ENCODE assay signal across 18 cellular contexts in the genomic region with DNA sequence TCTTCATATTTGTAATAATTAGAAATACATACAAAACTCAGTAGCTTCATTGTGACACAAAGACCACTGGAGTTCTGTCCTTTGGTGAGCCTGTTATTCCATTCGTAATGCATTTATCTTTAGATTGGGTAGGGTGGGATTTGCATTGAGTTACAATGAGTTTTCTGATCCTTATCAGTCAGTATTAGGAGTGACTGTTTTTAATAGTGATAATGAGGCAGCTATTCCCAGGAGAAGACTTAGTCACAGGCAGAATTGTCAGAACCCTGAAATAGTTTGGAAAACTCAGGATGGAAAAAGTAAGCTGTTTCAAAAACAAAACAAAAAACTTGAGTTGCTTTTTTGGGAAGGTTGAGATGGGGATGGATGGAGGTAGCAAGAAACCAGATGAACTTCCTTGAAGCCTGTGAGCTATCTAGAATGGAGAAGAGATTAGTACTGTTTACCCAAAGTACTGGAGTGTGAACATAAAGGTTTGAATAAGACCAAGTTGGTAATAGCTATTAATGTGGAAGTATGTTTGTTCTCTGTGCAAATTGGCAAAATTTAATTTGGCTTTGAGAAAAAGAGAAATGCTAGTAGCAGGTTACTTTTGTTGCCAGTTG. TPM values are rescaled to one million over a fixed set of nuclear protein-coding genes. Genes with fewer than 3 reads are reported as not detected.
DNase-seq lines count a peak whose midpoint lies in the region; FAIRE-seq and TF ChIP-seq lines count a peak whose summit lies in the region.
"Had no signal": no experiment of that assay in that cellular context is flagged by ENCODE, and none has a peak within 500 bp of the region (broad histone marks: within the 10 kb centered on the region; RNA-seq: fewer than 3 reads in every experiment).

No MANE protein-coding gene starts in this region.

- intact Hi-C loops in posterior vena cava (cut with DNase I), result no loop called here

- peaks cover 38% of the 10 kb centered on the region for H3K36me3 Mint-ChIP-seq in progenitor cell of endocrine pancreas (ENCODE audit: insufficient read depth)

- no peak overlapping the region for H3K4me3 Mint-ChIP-seq in progenitor cell of endocrine pancreas (ENCODE audit: low read depth)
- H3K4me3 Mint-ChIP-seq: CD4-positive, CD25-positive, alpha-beta regulatory T cell; GM23338 had no signal

- in situ Hi-C loops in GM13977 (cut with MboI; ENCODE audit: low pct_unique_long_range_greater_than_20kb, low sequenced_read_pairs, unreplicated experiment), result no loop called here

- peaks cover 25% of the 10 kb centered on the region for H3K9me3 Mint-ChIP-seq in progenitor cell of endocrine pancreas (ENCODE audit: low read depth)

- peak; percentile 60 for FAIRE-seq in HTR-8/SVneo (lab: Jason Lieb, UNC)
- FAIRE-seq: HepG2 had no signal

- H3K27me3 Mint-ChIP-seq in progenitor cell of endocrine pancreas, result no peaks in the 10 kb centered on the region
- H3K27me3 Mint-ChIP-seq: CD4-positive, CD25-positive, alpha-beta regulatory T cell had no signal

- peaks cover 18% of the 10 kb centered on the region for H3K4me1 Mint-ChIP-seq in progenitor cell of endocrine pancreas (ENCODE audit: low read depth)

- DNase-seq in HTR-8/SVneo (ENCODE audit: insufficient read length, low spot score) (no peak), fibroblast of the aortic adventitia (ENCODE audit: low read depth) (peak; percentile 66), progenitor cell of endocrine pancreas (ENCODE audit: low spot score, unreplicated experiment) (no peak), nucleus accumbens (lab: John Stamatoyannopoulos, UW) (no peak), GM13977 (ENCODE audit: low spot score) (no peak), posterior vena cava (ENCODE audit: low spot score) (no peak), HT-29 (ENCODE audit: low spot score) (no peak)
- DNase-seq: CD4-positive, CD25-positive, alpha-beta regulatory T cell; DMS79; KG1; NCI-H1436 treated with DMSO at 0.1 percent for 48 hours; NCI-H2029 treated with DMSO at 0.1 percent for 48 hours; NCI-H510A treated with DMSO at 0.1 percent for 48 hours; NCI-H82; PC-3; SJCRH30 had no signal

- H3K4me3 ChIP-seq in fibroblast of the aortic adventitia (ENCODE audit: low read depth, low read length), result no peak overlapping the region
- H3K4me3 ChIP-seq: GM23338, SJCRH30 had no signal

- H3K27ac Mint-ChIP-seq in progenitor cell of endocrine pancreas, result peak overlapping the region; percentile 46
- H3K27ac Mint-ChIP-seq: GM23338 had no signal

- TF ChIP-seq CTCF in fibroblast of the aortic adventitia (IDR thresholded peaks at IDR 0.05; ENCODE audit: insufficient read depth, low read length) (no peak), progenitor cell of endocrine pancreas (IDR thresholded peaks at IDR 0.05; ENCODE audit: unreplicated experiment) (no peak), GM13977 (IDR thresholded peaks at IDR 0.05; ENCODE audit: extremely low read depth, insufficient read depth, missing control alignments) (no peak)

RNA-seq across cellular contexts. Expression of gene FBXO34, which starts 38.6 kb away (rescaled TPM):
- total RNA-seq in fibroblast of the aortic adventitia (ENCODE audit: low replicate concordance), result 19.7 and 26.5 TPM in 2 replicates
- 32.1 and 32.4 TPM in 2 replicates for total RNA-seq in progenitor cell of endocrine pancreas
- total RNA-seq in posterior vena cava, result 10 to 100 TPM; 15.4 to 20.5 TPM
- total RNA-seq in HT-29 (2014; rRNA removed; shearing (Covaris generic)), result 9.9 and 10.7 TPM in 2 replicates
